In genomic region chr1:917076-917459, GRCh38 we compare ENCODE assay signal across 25 cellular contexts. TPM values are rescaled to one million over a fixed set of nuclear protein-coding genes. Genes with fewer than 3 reads are reported as not detected.
DNase-seq lines count a peak whose midpoint lies in the region; ATAC-seq and TF ChIP-seq lines count a peak whose summit lies in the region.
"Had no signal": no experiment of that assay in that cellular context is flagged by ENCODE, and none has a peak within 500 bp of the region (broad histone marks: within the 10 kb centered on the region; RNA-seq: fewer than 3 reads in every experiment).

No MANE protein-coding gene starts in this region.

- H3K9me3 ChIP-seq in right cardiac atrium (ENCODE audit: control insufficient read depth, low read length) (no peaks in the 10 kb centered on the region), heart right ventricle (no peaks in the 10 kb centered on the region), tibial artery (no peaks in the 10 kb centered on the region)
- H3K9me3 ChIP-seq: ascending aorta, esophagus muscularis mucosa had no signal

- H3K36me3 Mint-ChIP-seq in nephron (ENCODE audit: low read depth) (peaks cover 4% of the 10 kb centered on the region), progenitor cell of endocrine pancreas (ENCODE audit: insufficient read depth) (peaks cover 3% of the 10 kb centered on the region)
- H3K36me3 Mint-ChIP-seq: activated naive CD8-positive, alpha-beta T cell treated with anti-CD3 and anti-CD28 coated beads for 36 hours; naive B cell had no signal

- H3K4me1 Mint-ChIP-seq in nephron (peaks cover 66% of the 10 kb centered on the region), progenitor cell of endocrine pancreas (ENCODE audit: low read depth) (peaks cover 33% of the 10 kb centered on the region)

- H3K27me3 ChIP-seq in right cardiac atrium (ENCODE audit: control insufficient read depth, insufficient read depth) (no peaks in the 10 kb centered on the region), heart right ventricle (peaks cover 9 to 92% (median 87%) of the 10 kb centered on the region in 7 donors), tibial artery (peaks cover 0 to 79% of the 10 kb centered on the region in 2 donors)
- H3K27me3 ChIP-seq: ascending aorta had no signal

- 50% methylated on average over 7 of the region's 7 CpGs for WGBS in right cardiac atrium
- WGBS in heart right ventricle, 2 donors = 47 to 62% methylated on average over 7 of the region's 7 CpGs

- ATAC-seq in right cardiac atrium (no peak), heart right ventricle (no peak), SK-N-SH treated with all-trans-retinoic acid at 6 μM for 48 hours (peak; percentile 11), GM21423 (IDR thresholded peaks at IDR 0.05; ENCODE audit: unreplicated experiment) (no peak)
- ATAC-seq: activated CD8-positive, alpha-beta T cell treated with anti-CD3 and anti-CD28 coated beads for 36 hours; foreskin keratinocyte; T-helper 17 cell had no signal

- H3K4me3 Mint-ChIP-seq in nephron = peak overlapping the region; percentile 60 to 67 (median 63)
- H3K4me3 Mint-ChIP-seq in progenitor cell of endocrine pancreas (ENCODE audit: low read depth) = no peak overlapping the region
- H3K4me3 Mint-ChIP-seq: activated CD8-positive, alpha-beta T cell treated with anti-CD3 and anti-CD28 coated beads for 36 hours; activated naive CD8-positive, alpha-beta T cell treated with anti-CD3 and anti-CD28 coated beads for 36 hours; endodermal cell; T-helper 17 cell had no signal

- TF ChIP-seq CTCF in heart right ventricle (IDR thresholded peaks at IDR 0.05) (no peak), nephron (IDR thresholded peaks at IDR 0.05; ENCODE audit: unreplicated experiment in 3 of 3) (no peak), tibial artery (IDR thresholded peaks at IDR 0.05) (no peak), progenitor cell of endocrine pancreas (IDR thresholded peaks at IDR 0.05; ENCODE audit: unreplicated experiment) (no peak)

- H3K27ac ChIP-seq in right cardiac atrium (ENCODE audit: low read length) (no peak overlapping the region), heart right ventricle (no peak overlapping the region), tibial artery (no peak overlapping the region)
- H3K27ac ChIP-seq: ascending aorta, esophagus muscularis mucosa, foreskin keratinocyte, HL-60 had no signal

- H3K4me1 ChIP-seq in right cardiac atrium (ENCODE audit: control insufficient read depth, insufficient read depth, low read length) = peaks cover 2% of the 10 kb centered on the region
- H3K4me1 ChIP-seq in heart right ventricle = peaks cover 7 to 23% (median 14%) of the 10 kb centered on the region in 9 donors
- H3K4me1 ChIP-seq in tibial artery = peaks cover 0 to 37% (median 31%) of the 10 kb centered on the region in 4 donors
- H3K4me1 ChIP-seq: foreskin keratinocyte had no signal

- peak; percentile 12 to 51 (median 49) for DNase-seq in right cardiac atrium
- no peak for DNase-seq in heart right ventricle
- DNase-seq in tibial artery = no peak
- no peak for DNase-seq in progenitor cell of endocrine pancreas (ENCODE audit: low spot score, unreplicated experiment)
- DNase-seq: activated CD8-positive, alpha-beta T cell treated with anti-CD3 and anti-CD28 coated beads for 36 hours; caudate nucleus; endodermal cell; foreskin keratinocyte; HFFc6; Kasumi-1; MV-4-11; naive B cell; NCI-H1436 treated with DMSO at 0.1 percent for 48 hours; NCI-H510A; stimulated activated CD4-positive, alpha-beta T cell treated with anti-CD3 and anti-CD28 coated beads, Interleukin-2, amount 100 ng/mL, for 48 hours; T-helper 17 cell; trophoblast cell had no signal

- no peak overlapping the region for H3K4me3 ChIP-seq in right cardiac atrium (ENCODE audit: low read length)
- H3K4me3 ChIP-seq in heart right ventricle = no peak overlapping the region
- H3K4me3 ChIP-seq in tibial artery = no peak overlapping the region
- H3K4me3 ChIP-seq: ascending aorta, esophagus muscularis mucosa had no signal

- H3K27me3 Mint-ChIP-seq in nephron (ENCODE audit: low read depth) = peaks cover 50% of the 10 kb centered on the region
- H3K27me3 Mint-ChIP-seq in progenitor cell of endocrine pancreas = peaks cover 57% of the 10 kb centered on the region

- H3K27ac Mint-ChIP-seq in nephron = peak overlapping the region; percentile 88 to 97 (median 89)
- H3K27ac Mint-ChIP-seq in progenitor cell of endocrine pancreas = no peak overlapping the region
- H3K27ac Mint-ChIP-seq: activated CD8-positive, alpha-beta T cell treated with anti-CD3 and anti-CD28 coated beads for 36 hours; activated naive CD8-positive, alpha-beta T cell treated with anti-CD3 and anti-CD28 coated beads for 36 hours; endodermal cell; HFFc6; T-helper 17 cell had no signal

- peaks cover 0 to 7% (median 0%) of the 10 kb centered on the region in 9 donors for H3K36me3 ChIP-seq in heart right ventricle
- H3K36me3 ChIP-seq in tibial artery = no peaks in the 10 kb centered on the region
- H3K36me3 ChIP-seq: ascending aorta, esophagus muscularis mucosa had no signal

- intact Hi-C loops in right cardiac atrium (cut with DNase I) (no loop called here), heart right ventricle (cut with DNase I) (no loop called here), tibial artery (cut with DNase I; ENCODE audit: low total_unique reads) (no loop called here)

- H3K9me3 Mint-ChIP-seq in nephron = no peaks in the 10 kb centered on the region
- no peaks in the 10 kb centered on the region for H3K9me3 Mint-ChIP-seq in progenitor cell of endocrine pancreas (ENCODE audit: low read depth)
- H3K9me3 Mint-ChIP-seq: activated CD8-positive, alpha-beta T cell treated with anti-CD3 and anti-CD28 coated beads for 36 hours; activated naive CD8-positive, alpha-beta T cell treated with anti-CD3 and anti-CD28 coated beads for 36 hours; endodermal cell; HFFc6 had no signal

TF ChIP-seq in SK-N-SH treated with all-trans-retinoic acid at 6 μM for 48 hours, 23 proteins besides CTCF, POLR2A, EP300 and RAD21:
- TF ChIP-seq RARB (CRISPR knock-in tag; IDR thresholded peaks at IDR 0.05) = no peak
- TF ChIP-seq ZC3H10 (CRISPR knock-in tag; IDR thresholded peaks at IDR 0.05) = no peak
- no peak for TF ChIP-seq ARNTL (CRISPR knock-in tag; IDR thresholded peaks at IDR 0.05; ENCODE audit: borderline replicate concordance, low read depth)
- TF ChIP-seq, protein P1, sequence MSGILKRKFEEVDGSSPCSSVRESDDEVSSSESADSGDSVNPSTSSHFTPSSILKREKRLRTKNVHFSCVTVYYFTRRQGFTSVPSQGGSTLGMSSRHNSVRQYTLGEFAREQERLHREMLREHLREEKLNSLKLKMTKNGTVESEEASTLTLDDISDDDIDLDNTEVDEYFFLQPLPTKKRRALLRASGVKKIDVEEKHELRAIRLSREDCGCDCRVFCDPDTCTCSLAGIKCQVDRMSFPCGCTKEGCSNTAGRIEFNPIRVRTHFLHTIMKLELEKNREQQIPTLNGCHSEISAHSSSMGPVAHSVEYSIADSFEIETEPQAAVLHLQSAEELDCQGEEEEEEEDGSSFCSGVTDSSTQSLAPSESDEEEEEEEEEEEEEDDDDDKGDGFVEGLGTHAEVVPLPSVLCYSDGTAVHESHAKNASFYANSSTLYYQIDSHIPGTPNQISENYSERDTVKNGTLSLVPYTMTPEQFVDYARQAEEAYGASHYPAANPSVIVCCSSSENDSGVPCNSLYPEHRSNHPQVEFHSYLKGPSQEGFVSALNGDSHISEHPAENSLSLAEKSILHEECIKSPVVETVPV (CRISPR knock-in tag; IDR thresholded peaks at IDR 0.05) = no peak
TF ChIP-seq in SK-N-SH treated with all-trans-retinoic acid at 6 μM for 48 hours: peak in this region for 0.

RNA-seq across cellular contexts. Expression of gene SAMD11, which starts 6.7 kb away (rescaled TPM):
- total RNA-seq in right cardiac atrium (10 to 100 TPM in 3 of 4 donors, 1 to 10 TPM in 1; 6.9 to 27.2 (median 11.4) TPM), heart right ventricle (1 to 10 TPM in 8 of 10 donors, under 1 TPM in 2; 0.87 to 2.2 (median 1.2) TPM), progenitor cell of endocrine pancreas (42.9 and 53.9 TPM in 2 replicates)
- polyA plus RNA-seq in right cardiac atrium (7.8 TPM), heart right ventricle (1 to 10 TPM; 1.5 to 2.4 TPM)
- total RNA-seq: activated CD8-positive, alpha-beta T cell treated with anti-CD3 and anti-CD28 coated beads for 36 hours; activated naive CD8-positive, alpha-beta T cell treated with anti-CD3 and anti-CD28 coated beads for 36 hours; foreskin keratinocyte; SK-MEL-5; T-helper 17 cell had no signal

RNA-seq across cellular contexts. Expression of gene NOC2L, which starts 42.0 kb away (rescaled TPM):
- 10 to 100 TPM; 43.6 to 48.6 (median 45.5) TPM for total RNA-seq in right cardiac atrium
- polyA plus RNA-seq in right cardiac atrium = 44.3 TPM
- total RNA-seq in heart right ventricle = 10 to 100 TPM; 38.3 to 52.5 (median 42.6) TPM
- polyA plus RNA-seq in heart right ventricle = 10 to 100 TPM; 62.5 to 64.8 TPM
- 71.9 and 78.2 TPM in 2 replicates for total RNA-seq in progenitor cell of endocrine pancreas

RNA-seq across cellular contexts. Expression of gene KLHL17, which starts 43.3 kb away (rescaled TPM):
- 1 to 10 TPM; 5.0 to 9.7 (median 6.6) TPM for total RNA-seq in right cardiac atrium
- 5.3 TPM for polyA plus RNA-seq in right cardiac atrium
- total RNA-seq in heart right ventricle = 1 to 10 TPM; 1.3 to 6.6 (median 3.2) TPM
- 10 to 100 TPM in 1 of 2 donors, 1 to 10 TPM in 1; 7.7 to 10.2 TPM for polyA plus RNA-seq in heart right ventricle
- 45.3 and 47.5 TPM in 2 replicates for total RNA-seq in progenitor cell of endocrine pancreas

RNA-seq across cellular contexts. Expression of gene PLEKHN1, which starts 49.2 kb away (rescaled TPM):
- total RNA-seq in right cardiac atrium (under 1 TPM in 1 of 4 donors, not detected in 3; 0.41 TPM), heart right ventricle (under 1 TPM in 2 of 10 donors, not detected in 8; 0.13 to 0.30 TPM), progenitor cell of endocrine pancreas (1.1 and 1.9 TPM in 2 replicates)
- polyA plus RNA-seq in right cardiac atrium (0.14 TPM), heart right ventricle (under 1 TPM; 0.28 to 0.37 TPM)
- total RNA-seq: ascending aorta had no signal

Comparison
In these comparisons a context has a peak if more than half of its experiments do, and no peak if none do; other contexts are left out.
1. DNase-seq: peak in right cardiac atrium (3 of 3); none in heart right ventricle (0 of 2), tibial artery (0 of 2) and progenitor cell of endocrine pancreas (single experiment).